In the genomic region with DNA sequence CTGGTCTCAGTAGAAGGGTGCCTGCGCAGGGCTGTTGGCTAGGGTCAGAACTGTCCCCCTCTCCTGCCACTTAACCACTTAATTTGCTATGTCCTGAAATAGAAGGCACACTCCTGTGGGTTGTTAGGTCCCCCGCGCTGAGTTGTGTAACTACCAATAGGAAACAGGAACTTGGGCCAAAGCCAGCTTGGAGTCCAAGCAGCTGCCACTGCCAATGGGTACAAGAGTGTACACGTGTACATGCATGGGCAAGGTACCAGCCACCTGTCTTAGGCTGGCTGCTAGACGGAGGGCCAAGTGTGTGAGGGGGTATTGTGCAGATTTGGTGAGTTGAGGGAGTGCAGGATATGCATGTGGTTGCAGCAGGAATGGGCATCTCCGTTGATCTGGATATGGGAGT, we compare ENCODE assay signal across 14 cellular contexts. TPM values are rescaled to one million over a fixed set of nuclear protein-coding genes. Genes with fewer than 3 reads are reported as not detected.
DNase-seq lines count a peak whose midpoint lies in the region; ATAC-seq and TF ChIP-seq lines count a peak whose summit lies in the region.
"Had no signal": no experiment of that assay in that cellular context is flagged by ENCODE, and none has a peak within 500 bp of the region (broad histone marks: within the 10 kb centered on the region; RNA-seq: fewer than 3 reads in every experiment).

No MANE protein-coding gene starts in this region.

- H3K27me3 ChIP-seq in lower lobe of right lung (ENCODE audit: low read depth) = peaks cover 100% of the 10 kb centered on the region
- H3K27me3 ChIP-seq in A673 (replicated peaks; ENCODE audit: insufficient read depth, low read depth, low read length, poor library complexity) = peaks cover 73% of the 10 kb centered on the region

- no peak overlapping the region for H3K27ac ChIP-seq in lower lobe of right lung
- no peak overlapping the region for H3K27ac ChIP-seq in A673 (ENCODE audit: low read depth, low read length, poor library complexity, severe bottlenecking)

- H3K9me3 ChIP-seq in lower lobe of right lung = no peaks in the 10 kb centered on the region
- no peaks in the 10 kb centered on the region for H3K9me3 ChIP-seq in A673 (ENCODE audit: low read depth, low read length, poor library complexity, severe bottlenecking)
- H3K9me3 ChIP-seq: thoracic aorta had no signal

- intact Hi-C loops in lower lobe of right lung (cut with DNase I) = loop anchor here (10.0 kb wide), 1 partner anchor 70 kb away; no protein-coding TSS in a partner anchor
- intact Hi-C loops in A673 (cut with micrococcal nuclease; ENCODE audit: unreplicated experiment) = no loop called here

- ATAC-seq in lower lobe of right lung = peak; percentile 33 to 45
- no peak for ATAC-seq in GM18867 (IDR thresholded peaks at IDR 0.05; ENCODE audit: unreplicated experiment)
- no peak for ATAC-seq in GM21529 (IDR thresholded peaks at IDR 0.05; ENCODE audit: unreplicated experiment)
- ATAC-seq: activated naive CD8-positive, alpha-beta T cell treated with anti-CD3 and anti-CD28 coated beads, Interleukin-2, amount 50 U/mL, for 24 hours; K562; natural killer cell had no signal

- POLR2A ChIA-PET in A673 (lab: Charles Lee; ENCODE audit: low non-redundant PET) = no interaction called here

- TF ChIP-seq CTCF in lower lobe of right lung (IDR thresholded peaks at IDR 0.05) (no peak), A673 (conservative IDR thresholded peaks at IDR 0.05; ENCODE audit: low read depth, low read length) (no peak)

- H3K36me3 ChIP-seq in lower lobe of right lung (no peaks in the 10 kb centered on the region), A673 (ENCODE audit: insufficient read depth, low read length, poor library complexity, severe bottlenecking) (no peaks in the 10 kb centered on the region)
- H3K36me3 ChIP-seq: thoracic aorta had no signal

- peak; percentile 72 for DNase-seq in GF-D8 (lab: John Stamatoyannopoulos, UW)
- DNase-seq in NCI-H1105 (lab: John Stamatoyannopoulos, UW) = peak; percentile 84
- DNase-seq in SHP77 treated with DMSO at 0.1 percent for 48 hours (lab: John Stamatoyannopoulos, UW) = peak; percentile 60
- peak; percentile 61 for DNase-seq in lower lobe of right lung
- no peak for DNase-seq in A673 (ENCODE audit: low spot score)
- DNase-seq in GM03348 (ENCODE audit: low spot score) = no peak
- DNase-seq: activated naive CD8-positive, alpha-beta T cell treated with anti-CD3 and anti-CD28 coated beads, Interleukin-2, amount 50 U/mL, for 24 hours; HFFc6; natural killer cell; T1000 had no signal

- BruUV-seq in A673 (replicated peaks; lab: Mats Ljungman, UMichigan) = no TSS peak

- peaks cover 27% of the 10 kb centered on the region for H3K4me1 ChIP-seq in lower lobe of right lung
- H3K4me1 ChIP-seq in A673 (ENCODE audit: insufficient read depth, low read length, poor library complexity, severe bottlenecking) = peaks cover 6% of the 10 kb centered on the region

- H3K4me3 ChIP-seq in lower lobe of right lung = no peak overlapping the region
- no peak overlapping the region for H3K4me3 ChIP-seq in A673 (ENCODE audit: low read depth, low read length, poor library complexity, severe bottlenecking)
- H3K4me3 ChIP-seq: K562, thoracic aorta had no signal

- CTCF ChIA-PET in A673 (lab: Charles Lee) = interaction anchor here (0.8 kb wide), 1 partner anchor 53 kb away, joined by 3 read pairs; no protein-coding TSS in a partner anchor

RNA-seq across cellular contexts. Expression of a gene that starts 29.7 kb away (rescaled TPM):
- 58.2 TPM for total RNA-seq in lower lobe of right lung
- 63.5 and 166 TPM in 2 replicates for total RNA-seq in A673 (2021)

Comparison
In these comparisons a context has a peak if more than half of its experiments do, and no peak if none do; other contexts are left out.
1. DNase-seq: peak in GF-D8 (single experiment), NCI-H1105 (single experiment), SHP77 treated with DMSO at 0.1 percent for 48 hours (single experiment) and lower lobe of right lung (single experiment); none in A673 (single experiment) and GM03348 (single experiment).
2. ATAC-seq: peak in lower lobe of right lung (2 of 2); none in GM18867 (single experiment) and GM21529 (single experiment).